17 cellular contexts compared by ENCODE assay signal in genomic region chr7:28316489-28316888, GRCh38.
A peak's percentile ranks its signal among the peaks of the same experiment; 100 is the strongest.
DNase-seq lines count a peak whose midpoint lies in the region; ATAC-seq, FAIRE-seq and TF ChIP-seq lines count a peak whose summit lies in the region.
"Had no signal": no experiment of that assay in that cellular context is flagged by ENCODE, and none has a peak within 500 bp of the region (broad histone marks: within the 10 kb centered on the region; RNA-seq: fewer than 3 reads in every experiment).

No MANE protein-coding gene starts in this region.

- CTCF ChIA-PET in AG04450 (lab: Charles Lee): interaction anchor here (1.4 kb wide), 1 partner anchor 17 kb away, joined by 8 read pairs; no protein-coding TSS in a partner anchor

- H3K4me3 ChIP-seq in AG04450 (ENCODE audit: low read depth, low read length): no peak overlapping the region
- no peak overlapping the region for H3K4me3 ChIP-seq in astrocyte of the spinal cord (ENCODE audit: low read depth, low read length)
- no peak overlapping the region for H3K4me3 ChIP-seq in keratinocyte (ENCODE audit: control insufficient read depth in 2 of 3, extremely low read depth in 1 of 3, insufficient read depth in 2 of 3, low read depth in 1 of 3, low read length in 3 of 3)
- H3K4me3 ChIP-seq in H7 (ENCODE audit: insufficient read depth, low read depth, low read length): no peak overlapping the region
- H3K4me3 ChIP-seq: spleen had no signal

- no peak for ATAC-seq in HG03025 (IDR thresholded peaks at IDR 0.05; ENCODE audit: low FRiP score, unreplicated experiment)

- no peaks in the 10 kb centered on the region for H3K79me2 ChIP-seq in keratinocyte (ENCODE audit: control insufficient read depth, insufficient read depth, low read length)

- H3K9me3 ChIP-seq in AG04450 (ENCODE audit: control insufficient read depth, insufficient read depth, low read length) (no peaks in the 10 kb centered on the region), keratinocyte (ENCODE audit: control insufficient read depth, low read depth, low read length) (no peaks in the 10 kb centered on the region)
- H3K9me3 ChIP-seq: spleen had no signal

- DNase-seq in AG04450 (ENCODE audit: low read depth, low spot score) (peak; percentile 37), GM04504 (ENCODE audit: low read depth) (peak; percentile 19), astrocyte of the spinal cord (ENCODE audit: low read depth, low spot score) (peak; percentile 48), keratinocyte (ENCODE audit: low read depth, low spot score) (no peak), H7 (no peak), NCI-H526 treated with DMSO at 0.1 percent for 48 hours (lab: John Stamatoyannopoulos, UW) (no peak), T1000 (lab: John Stamatoyannopoulos, UW) (no peak)
- DNase-seq: brain microvascular endothelial cell; DMS 273 treated with DMSO at 0.1 percent for 48 hours; effector CD8-positive, alpha-beta T cell; glutamatergic neuron; NCI-H1048; SIG-M5; spleen; T-helper 9 cell had no signal

- H3K4me1 ChIP-seq in keratinocyte (ENCODE audit: control insufficient read depth, extremely low read depth, insufficient read depth, low read length): peaks cover 19% of the 10 kb centered on the region
- H3K4me1 ChIP-seq: spleen had no signal

- H3K27me3 ChIP-seq in AG04450 (ENCODE audit: control insufficient read depth, insufficient read depth, low read length) (peaks cover 21% of the 10 kb centered on the region), keratinocyte (ENCODE audit: control insufficient read depth, extremely low read depth, insufficient read depth, low read length) (peaks cover 11% of the 10 kb centered on the region), H7 (ENCODE audit: control insufficient read depth, insufficient read depth, low read length) (no peaks in the 10 kb centered on the region; the same call in 1 of the 2 replicates)

- peak overlapping the region; percentile 55 for H3K4me2 ChIP-seq in keratinocyte (ENCODE audit: control insufficient read depth, extremely low read depth, insufficient read depth, low read depth, low read length)

- H4K20me1 ChIP-seq in keratinocyte (ENCODE audit: control insufficient read depth, extremely low read depth, insufficient read depth, low read length): no peaks in the 10 kb centered on the region

- in situ Hi-C loops in astrocyte of the spinal cord (cut with HindIII; ENCODE audit: low sequenced_read_pairs): no loop called here

- H3K27ac ChIP-seq in AG04450 (ENCODE audit: low read depth, low read length): peak overlapping the region; percentile 58
- no peak overlapping the region for H3K27ac ChIP-seq in keratinocyte (ENCODE audit: control insufficient read depth, insufficient read depth, low read length)
- H3K27ac ChIP-seq: brain microvascular endothelial cell, spleen had no signal

- POLR2A ChIA-PET in AG04450 (lab: Yijun Ruan, JAX): interaction anchor here (1.0 to 1.5 kb wide), 2 partner anchors 31 to 38 kb away, joined by 3 to 5 read pairs; no protein-coding TSS in a partner anchor

- H3K36me3 ChIP-seq in keratinocyte (ENCODE audit: control insufficient read depth in 2 of 2, extremely low read depth in 1 of 2, insufficient read depth in 2 of 2, low read length in 2 of 2) (no peaks in the 10 kb centered on the region), H7 (replicated peaks; ENCODE audit: control insufficient read depth, insufficient read depth, low read length) (no peaks in the 10 kb centered on the region)
- H3K36me3 ChIP-seq: brain microvascular endothelial cell, spleen had no signal

- TF ChIP-seq CTCF in AG04450 (IDR thresholded peaks at IDR 0.05; ENCODE audit: low read depth, low read length): no peak
- no peak for TF ChIP-seq CTCF in astrocyte of the spinal cord (IDR thresholded peaks at IDR 0.05; ENCODE audit: low read depth, low read length)
- no peak for TF ChIP-seq CTCF in keratinocyte (optimal IDR thresholded peaks at IDR 0.05 in 1 of 3, IDR thresholded peaks at IDR 0.05 in 1 of 3, conservative IDR thresholded peaks at IDR 0.05 in 1 of 3; ENCODE audit: extremely low read depth in 1 of 3, insufficient read depth in 2 of 3, low read length in 3 of 3)

- no peaks in the 10 kb centered on the region for H3K9me1 ChIP-seq in keratinocyte (ENCODE audit: control insufficient read depth, extremely low read depth, insufficient read depth, low read length)

- no peak overlapping the region for H2AFZ ChIP-seq in keratinocyte (ENCODE audit: control insufficient read depth, low read length)

- no peak overlapping the region for H3K9ac ChIP-seq in keratinocyte (ENCODE audit: control insufficient read depth, extremely low read depth, insufficient read depth, low read length)

- dilution Hi-C loops in keratinocyte (cut with MboI; ENCODE audit: extremely low pct_ligation_motif_present, low sequenced_read_pairs): no loop called here

- FAIRE-seq in keratinocyte (lab: Jason Lieb, UNC): no peak
- FAIRE-seq: islet of Langerhans had no signal

Comparison
In these comparisons a context has a peak if more than half of its experiments do, and no peak if none do; other contexts are left out.
1. DNase-seq: peak in AG04450 (single experiment), GM04504 (single experiment) and astrocyte of the spinal cord (single experiment); none in keratinocyte (single experiment), H7 (single experiment), NCI-H526 treated with DMSO at 0.1 percent for 48 hours (single experiment) and T1000 (single experiment).